8 cellular contexts compared by ENCODE assay signal in the genomic region with DNA sequence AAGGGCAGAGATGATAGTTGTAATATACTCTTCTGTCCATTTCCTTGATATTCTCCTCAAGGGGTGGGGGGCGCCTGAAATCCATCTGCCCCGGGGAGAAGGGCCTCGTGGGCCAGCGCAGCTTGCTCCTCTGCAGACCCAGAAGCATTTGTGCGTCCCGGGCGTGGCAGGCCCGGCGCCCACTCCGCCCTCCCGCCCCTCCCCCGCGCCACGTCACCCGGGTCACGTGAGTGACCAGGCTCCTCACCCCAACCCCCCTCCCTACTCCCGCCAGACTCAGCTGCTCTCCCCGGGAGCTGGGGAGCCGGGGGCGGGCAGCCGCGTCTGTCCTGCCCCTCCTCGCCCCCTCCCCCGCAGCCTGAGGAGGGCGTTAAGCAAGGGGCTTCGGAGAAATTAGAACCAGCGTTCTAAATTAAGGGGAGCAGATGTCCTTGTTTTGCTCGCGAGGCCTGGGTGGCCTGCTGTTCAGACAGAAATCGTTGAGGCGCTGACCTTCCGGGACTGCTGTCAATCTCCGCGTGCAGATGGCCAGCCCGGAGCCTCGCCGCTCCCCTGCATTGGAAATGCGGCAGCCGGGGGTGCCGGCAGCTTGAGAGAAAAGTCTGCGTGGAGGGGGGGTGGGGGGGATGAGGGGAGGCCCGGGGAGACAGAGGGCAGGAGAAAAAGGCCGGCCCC.
A peak's percentile ranks its signal among the peaks of the same experiment; 100 is the strongest.
DNase-seq lines count a peak whose midpoint lies in the region; ATAC-seq and TF ChIP-seq lines count a peak whose summit lies in the region.

No MANE protein-coding gene starts in this region.

- H3K9me3 Mint-ChIP-seq in activated CD8-positive, alpha-beta memory T cell treated with anti-CD3 and anti-CD28 coated beads, Interleukin-2, amount 10 ng/mL, durations not matched to agents 7 days and 5 days (ENCODE audit: low read depth): no peaks in the 10 kb centered on the region
- no peaks in the 10 kb centered on the region for H3K9me3 Mint-ChIP-seq in endodermal cell

- CTCF ChIA-PET in activated CD8-positive, alpha-beta memory T cell treated with anti-CD3 and anti-CD28 coated beads, Interleukin-2, amount 10 ng/mL, durations not matched to agents 7 days and 5 days (lab: Charles Lee): interaction anchor here (0.6 to 2.2 kb wide), 3 partner anchors 12 to 351 kb away, joined by 3 to 7 read pairs (median 5); no protein-coding TSS in a partner anchor

- DNase-seq in NCI-H510A (lab: John Stamatoyannopoulos, UW) (peak; percentile 66), endodermal cell (peak; percentile 88), mesenteric fat pad (ENCODE audit: low spot score) (peak; percentile 94)
- DNase-seq in activated CD8-positive, alpha-beta memory T cell treated with anti-CD3 and anti-CD28 coated beads, Interleukin-2, amount 10 ng/mL, durations not matched to agents 7 days and 5 days: peak; percentile 77
- DNase-seq in stimulated activated CD8-positive, alpha-beta memory T cell treated with anti-CD3 and anti-CD28 coated beads, Interleukin-12 subunit alpha, Interleukin-12 subunit beta, amount 100 ng/mL, for 1 hour (ENCODE audit: low read depth): peak; percentile 59

- 5 to 11% methylated on average over 11 to 38 of the region's 43 CpGs for WGBS in endodermal cell (ENCODE audit: insufficient coverage in 1 of 2, insufficient read length in 1 of 2), 2 experiments

- H3K4me3 ChIP-seq in GM08714 (ENCODE audit: low read length): peak overlapping the region; percentile 58; the same call in 1 of the 2 replicates
- H3K4me3 ChIP-seq in endodermal cell (ENCODE audit: low read length): no peak overlapping the region

- peaks cover 3% of the 10 kb centered on the region for H3K4me1 ChIP-seq in endodermal cell (ENCODE audit: control insufficient read depth, insufficient read depth, low read length)

- H3K9me3 ChIP-seq in endodermal cell (ENCODE audit: control insufficient read depth, low read length): no peaks in the 10 kb centered on the region

- ATAC-seq in HG02571 (IDR thresholded peaks at IDR 0.05; ENCODE audit: unreplicated experiment) (peak; percentile 47), GM21515 (IDR thresholded peaks at IDR 0.05; ENCODE audit: unreplicated experiment) (no peak)
- ATAC-seq in activated CD8-positive, alpha-beta memory T cell treated with anti-CD3 and anti-CD28 coated beads, Interleukin-2, amount 10 ng/mL, durations not matched to agents 7 days and 5 days: peak; percentile 70

- peak overlapping the region; percentile 61 for H3K4me3 Mint-ChIP-seq in activated CD8-positive, alpha-beta memory T cell treated with anti-CD3 and anti-CD28 coated beads, Interleukin-2, amount 10 ng/mL, durations not matched to agents 7 days and 5 days
- H3K4me3 Mint-ChIP-seq in endodermal cell: peak overlapping the region; percentile 58

- TF ChIP-seq CTCF in endodermal cell (conservative IDR thresholded peaks at IDR 0.05): no peak

- peak overlapping the region; percentile 70 for H3K27ac Mint-ChIP-seq in activated CD8-positive, alpha-beta memory T cell treated with anti-CD3 and anti-CD28 coated beads, Interleukin-2, amount 10 ng/mL, durations not matched to agents 7 days and 5 days
- peak overlapping the region; percentile 78 for H3K27ac Mint-ChIP-seq in endodermal cell

- peak overlapping the region; percentile 98 for H3K27ac ChIP-seq in endodermal cell (ENCODE audit: low read depth, low read length)

- no peaks in the 10 kb centered on the region for H3K27me3 Mint-ChIP-seq in activated CD8-positive, alpha-beta memory T cell treated with anti-CD3 and anti-CD28 coated beads, Interleukin-2, amount 10 ng/mL, durations not matched to agents 7 days and 5 days
- H3K27me3 Mint-ChIP-seq in endodermal cell (ENCODE audit: insufficient read depth): peaks cover 7% of the 10 kb centered on the region

- H3K4me1 Mint-ChIP-seq in activated CD8-positive, alpha-beta memory T cell treated with anti-CD3 and anti-CD28 coated beads, Interleukin-2, amount 10 ng/mL, durations not matched to agents 7 days and 5 days: peaks cover 39% of the 10 kb centered on the region
- peaks cover 21% of the 10 kb centered on the region for H3K4me1 Mint-ChIP-seq in endodermal cell

- H3K9ac ChIP-seq in endodermal cell (ENCODE audit: extremely low read depth, low read length, poor library complexity, severe bottlenecking): no peak overlapping the region

- H3K36me3 ChIP-seq in endodermal cell (ENCODE audit: control insufficient read depth, insufficient read depth, low read length): no peaks in the 10 kb centered on the region

- no peaks in the 10 kb centered on the region for H3K36me3 Mint-ChIP-seq in activated CD8-positive, alpha-beta memory T cell treated with anti-CD3 and anti-CD28 coated beads, Interleukin-2, amount 10 ng/mL, durations not matched to agents 7 days and 5 days
- no peaks in the 10 kb centered on the region for H3K36me3 Mint-ChIP-seq in endodermal cell (ENCODE audit: low read depth)

- no peaks in the 10 kb centered on the region for H3K27me3 ChIP-seq in endodermal cell (ENCODE audit: control insufficient read depth, insufficient read depth, low read length, poor library complexity, severe bottlenecking)
